In genomic region chr11:45843158-45843924, GRCh38 we compare ENCODE assay signal across 8 cellular contexts. TPM values are rescaled to one million over a fixed set of nuclear protein-coding genes. Genes with fewer than 3 reads are reported as not detected.
DNase-seq lines count a peak whose midpoint lies in the region; ATAC-seq, FAIRE-seq and TF ChIP-seq lines count a peak whose summit lies in the region.

No MANE protein-coding gene starts in this region.

- CTCF ChIA-PET in AG04450 (lab: Charles Lee), result interaction anchor here (0.5 to 5.7 kb wide), 30 partner anchors 9 to 1259 kb away, joined by 3 to 71 read pairs (median 6); partner anchors contain the start of gene PEX16

- peak overlapping the region; percentile 27 for H3K4me3 Mint-ChIP-seq in T-helper 2 cell treated with Interferon-gamma antibody and Interleukin-4, amounts not matched to agents 5 μg/mL and 100 μg/mL, for 36 hours

- H3K9me3 ChIP-seq in AG04450 (ENCODE audit: control insufficient read depth, insufficient read depth, low read length) (no peaks in the 10 kb centered on the region), left ventricle myocardium inferior (replicated peaks) (no peaks in the 10 kb centered on the region)

- TF ChIP-seq CTCF in AG04450 (IDR thresholded peaks at IDR 0.05; ENCODE audit: low read depth, low read length), result peak; percentile 95
- TF ChIP-seq CTCF in left ventricle myocardium inferior (IDR thresholded peaks at IDR 0.05; ENCODE audit: borderline replicate concordance), result peak; percentile 96

- FAIRE-seq in urothelium cell line (lab: Jason Lieb, UNC), result no peak

- H3K36me3 Mint-ChIP-seq in T-helper 2 cell treated with Interferon-gamma antibody and Interleukin-4, amounts not matched to agents 5 μg/mL and 100 μg/mL, for 36 hours (ENCODE audit: low read depth), result no peaks in the 10 kb centered on the region

- DNase-seq in AG04450 (ENCODE audit: low read depth, low spot score) (peak; percentile 68), NCI-H187 treated with DMSO at 0.1 percent for 48 hours (lab: John Stamatoyannopoulos, UW) (peak; percentile 48), amygdala (lab: John Stamatoyannopoulos, UW) (peak in 55 of 56 donors; percentile 13 to 91 (median 67)), left ventricle myocardium inferior (peak; percentile 88), putamen (ENCODE audit: low spot score) (peak; percentile 81), urothelium cell line (ENCODE audit: low spot score) (peak; percentile 88)
- DNase-seq in T-helper 2 cell treated with Interferon-gamma antibody and Interleukin-4, amounts not matched to agents 5 μg/mL and 100 μg/mL, for 36 hours (ENCODE audit: low spot score), result peak; percentile 85

- peak; percentile 22 for ATAC-seq in GM19372 (IDR thresholded peaks at IDR 0.05; ENCODE audit: low read depth, unreplicated experiment)

- H3K4me1 ChIP-seq in left ventricle myocardium inferior, result peaks cover 33% of the 10 kb centered on the region

- H3K27ac ChIP-seq in AG04450 (ENCODE audit: low read depth, low read length) (no peak overlapping the region), left ventricle myocardium inferior (replicated peaks) (peak overlapping the region; percentile 34)

- peak overlapping the region; percentile 80 for H3K27ac Mint-ChIP-seq in T-helper 2 cell treated with Interferon-gamma antibody and Interleukin-4, amounts not matched to agents 5 μg/mL and 100 μg/mL, for 36 hours

- POLR2A ChIA-PET in AG04450 (lab: Yijun Ruan, JAX), result interaction anchor here (0.7 kb wide), 1 partner anchor 122 kb away, joined by 4 read pairs; no protein-coding TSS in a partner anchor

- H3K4me1 Mint-ChIP-seq in T-helper 2 cell treated with Interferon-gamma antibody and Interleukin-4, amounts not matched to agents 5 μg/mL and 100 μg/mL, for 36 hours (ENCODE audit: low read depth), result peaks cover 24% of the 10 kb centered on the region

- intact Hi-C loops in left ventricle myocardium inferior (cut with micrococcal nuclease), result no loop called here

- peaks cover 11% of the 10 kb centered on the region for H3K27me3 Mint-ChIP-seq in T-helper 2 cell treated with Interferon-gamma antibody and Interleukin-4, amounts not matched to agents 5 μg/mL and 100 μg/mL, for 36 hours (ENCODE audit: low read depth)

- H3K27me3 ChIP-seq in AG04450 (ENCODE audit: control insufficient read depth, insufficient read depth, low read length) (peaks cover 5% of the 10 kb centered on the region), left ventricle myocardium inferior (ENCODE audit: low read depth) (no peaks in the 10 kb centered on the region)

- no peaks in the 10 kb centered on the region for H3K36me3 ChIP-seq in left ventricle myocardium inferior

- H3K4me3 ChIP-seq in AG04450 (ENCODE audit: low read depth, low read length) (peak overlapping the region; percentile 12; the same call in 1 of the 2 replicates), left ventricle myocardium inferior (peak overlapping the region; percentile 45)

- no peaks in the 10 kb centered on the region for H3K9me3 Mint-ChIP-seq in T-helper 2 cell treated with Interferon-gamma antibody and Interleukin-4, amounts not matched to agents 5 μg/mL and 100 μg/mL, for 36 hours

RNA-seq across cellular contexts. Expression of gene CRY2, which starts 3.9 kb away (rescaled TPM):
- polyA plus RNA-seq in AG04450 (2011; rRNA removed), result 11.7 and 13.3 TPM in 2 replicates
- polyA minus RNA-seq in AG04450 (2011; rRNA and poly(A)+ RNA removed), result 28.1 and 31.7 TPM in 2 replicates
- total RNA-seq in left ventricle myocardium inferior, result 62.2 TPM

RNA-seq across cellular contexts. Expression of gene SLC35C1, which starts 38.4 kb away (rescaled TPM):
- 4.7 and 10.6 TPM in 2 replicates for polyA plus RNA-seq in AG04450 (2011; rRNA removed)
- 7.7 and 19.2 TPM in 2 replicates for polyA minus RNA-seq in AG04450 (2011; rRNA and poly(A)+ RNA removed)
- total RNA-seq in left ventricle myocardium inferior, result 5.7 TPM

RNA-seq across cellular contexts. Expression of gene MAPK8IP1, which starts 42.1 kb away (rescaled TPM):
- 5.6 and 7.6 TPM in 2 replicates for polyA plus RNA-seq in AG04450 (2011; rRNA removed)
- 9.7 and 12.6 TPM in 2 replicates for polyA minus RNA-seq in AG04450 (2011; rRNA and poly(A)+ RNA removed)
- 4.6 TPM for total RNA-seq in left ventricle myocardium inferior
